ENCODE assay signal across 1 cellular context in the genomic region with DNA sequence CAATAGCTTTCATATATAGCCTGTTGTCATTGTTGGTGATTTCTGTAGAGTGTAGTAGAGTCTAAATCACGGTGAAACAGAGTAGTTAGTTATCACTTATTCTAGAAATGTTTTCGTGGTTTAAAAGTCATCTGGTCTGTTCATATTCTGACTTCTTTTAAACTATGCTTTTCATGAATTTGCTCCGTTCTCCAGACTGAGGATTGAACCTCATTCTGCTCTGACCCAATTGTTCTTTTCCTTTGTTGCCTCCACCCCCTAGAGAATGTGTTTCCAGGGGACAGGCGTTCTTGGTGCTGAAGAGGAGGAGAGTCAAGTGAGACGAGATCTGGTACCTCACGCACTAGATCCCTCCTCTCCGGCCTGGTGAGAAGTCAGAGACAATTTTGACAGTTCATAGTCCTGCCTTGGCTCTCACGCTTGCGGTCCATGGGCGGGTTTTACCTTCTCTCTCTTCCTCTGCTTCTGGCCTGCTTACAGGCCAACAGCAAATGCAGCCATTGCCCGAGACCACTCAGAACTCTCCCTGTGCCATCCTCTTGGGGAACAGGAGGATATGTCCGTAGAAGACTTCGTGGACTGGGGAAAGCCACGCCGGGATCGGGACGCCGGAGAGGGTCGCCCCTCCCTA.
TF ChIP-seq lines count a peak whose summit lies in the region.

No MANE protein-coding gene starts in this region.

TF ChIP-seq in HepG2, 621 proteins besides CTCF, POLR2A, EP300 and RAD21 (continued from another document):
- TF ChIP-seq, protein P1, sequence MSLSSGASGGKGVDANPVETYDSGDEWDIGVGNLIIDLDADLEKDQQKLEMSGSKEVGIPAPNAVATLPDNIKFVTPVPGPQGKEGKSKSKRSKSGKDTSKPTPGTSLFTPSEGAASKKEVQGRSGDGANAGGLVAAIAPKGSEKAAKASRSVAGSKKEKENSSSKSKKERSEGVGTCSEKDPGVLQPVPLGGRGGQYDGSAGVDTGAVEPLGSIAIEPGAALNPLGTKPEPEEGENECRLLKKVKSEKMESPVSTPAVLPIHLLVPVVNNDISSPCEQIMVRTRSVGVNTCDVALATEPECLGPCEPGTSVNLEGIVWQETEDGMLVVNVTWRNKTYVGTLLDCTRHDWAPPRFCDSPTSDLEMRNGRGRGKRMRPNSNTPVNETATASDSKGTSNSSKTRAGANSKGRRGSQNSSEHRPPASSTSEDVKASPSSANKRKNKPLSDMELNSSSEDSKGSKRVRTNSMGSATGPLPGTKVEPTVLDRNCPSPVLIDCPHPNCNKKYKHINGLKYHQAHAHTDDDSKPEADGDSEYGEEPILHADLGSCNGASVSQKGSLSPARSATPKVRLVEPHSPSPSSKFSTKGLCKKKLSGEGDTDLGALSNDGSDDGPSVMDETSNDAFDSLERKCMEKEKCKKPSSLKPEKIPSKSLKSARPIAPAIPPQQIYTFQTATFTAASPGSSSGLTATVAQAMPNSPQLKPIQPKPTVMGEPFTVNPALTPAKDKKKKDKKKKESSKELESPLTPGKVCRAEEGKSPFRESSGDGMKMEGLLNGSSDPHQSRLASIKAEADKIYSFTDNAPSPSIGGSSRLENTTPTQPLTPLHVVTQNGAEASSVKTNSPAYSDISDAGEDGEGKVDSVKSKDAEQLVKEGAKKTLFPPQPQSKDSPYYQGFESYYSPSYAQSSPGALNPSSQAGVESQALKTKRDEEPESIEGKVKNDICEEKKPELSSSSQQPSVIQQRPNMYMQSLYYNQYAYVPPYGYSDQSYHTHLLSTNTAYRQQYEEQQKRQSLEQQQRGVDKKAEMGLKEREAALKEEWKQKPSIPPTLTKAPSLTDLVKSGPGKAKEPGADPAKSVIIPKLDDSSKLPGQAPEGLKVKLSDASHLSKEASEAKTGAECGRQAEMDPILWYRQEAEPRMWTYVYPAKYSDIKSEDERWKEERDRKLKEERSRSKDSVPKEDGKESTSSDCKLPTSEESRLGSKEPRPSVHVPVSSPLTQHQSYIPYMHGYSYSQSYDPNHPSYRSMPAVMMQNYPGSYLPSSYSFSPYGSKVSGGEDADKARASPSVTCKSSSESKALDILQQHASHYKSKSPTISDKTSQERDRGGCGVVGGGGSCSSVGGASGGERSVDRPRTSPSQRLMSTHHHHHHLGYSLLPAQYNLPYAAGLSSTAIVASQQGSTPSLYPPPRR (CRISPR knock-in tag; IDR thresholded peaks at IDR 0.05; ENCODE audit: borderline replicate concordance): no peak
- TF ChIP-seq SMARCC2 (IDR thresholded peaks at IDR 0.05): no peak
- no peak; the same call in 1 of the 2 replicates for TF ChIP-seq ZNF605 (CRISPR knock-in tag; IDR thresholded peaks at IDR 0.05)
